In genomic region chr5:74951855-74952254, GRCh38 we compare ENCODE assay signal across 30 cellular contexts.
DNase-seq lines count a peak whose midpoint lies in the region; ATAC-seq, FAIRE-seq and TF ChIP-seq lines count a peak whose summit lies in the region.
"Had no signal": no experiment of that assay in that cellular context is flagged by ENCODE, and none has a peak within 500 bp of the region (broad histone marks: within the 10 kb centered on the region; RNA-seq: fewer than 3 reads in every experiment).

No MANE protein-coding gene starts in this region.

- H2AFZ ChIP-seq in HepG2 (ENCODE audit: low read length), result no peak overlapping the region
- no peak overlapping the region for H2AFZ ChIP-seq in neural cell (ENCODE audit: low read depth, low read length)
- H2AFZ ChIP-seq: PC-9 had no signal

- FAIRE-seq in HepG2 (lab: Jason Lieb, UNC), result no peak
- FAIRE-seq: GM12891, K562 had no signal

- H3K27me3 ChIP-seq in HepG2 (ENCODE audit: control insufficient read depth in 1 of 2, insufficient read depth in 2 of 2, low read length in 2 of 2), result no peaks in the 10 kb centered on the region
- no peaks in the 10 kb centered on the region for H3K27me3 ChIP-seq in right lobe of liver
- H3K27me3 ChIP-seq in neural cell (ENCODE audit: insufficient read depth, low read depth, low read length), result no peaks in the 10 kb centered on the region
- H3K27me3 ChIP-seq in upper lobe of left lung, result no peaks in the 10 kb centered on the region
- H3K27me3 ChIP-seq in ascending aorta, result no peaks in the 10 kb centered on the region
- H3K27me3 ChIP-seq: SJSA1 had no signal

- H3K4me1 ChIP-seq in HepG2 (ENCODE audit: insufficient read depth, low read length) (peaks cover 99% of the 10 kb centered on the region), right lobe of liver (peaks cover 0 to 17% (median 7%) of the 10 kb centered on the region in 4 donors), upper lobe of left lung (peaks cover 0 to 8% (median 2%) of the 10 kb centered on the region in 4 donors), ascending aorta (peaks cover 0 to 3% of the 10 kb centered on the region in 2 donors)
- H3K4me1 ChIP-seq: BE2C had no signal

- TF ChIP-seq POLR2A in HepG2 (IDR thresholded peaks at IDR 0.05; ENCODE audit: insufficient read depth in 1 of 2, low read depth in 2 of 2, low read length in 2 of 2) (no peak), right lobe of liver (IDR thresholded peaks at IDR 0.05) (no peak), upper lobe of left lung (IDR thresholded peaks at IDR 0.05) (no peak)

- no peaks in the 10 kb centered on the region for H3K9me2 ChIP-seq in neural cell (ENCODE audit: insufficient read depth, low read length)

- TF ChIP-seq CTCF in HepG2 (CRISPR knock-in tag; IDR thresholded peaks at IDR 0.05) (no peak), right lobe of liver (IDR thresholded peaks at IDR 0.05) (no peak), neural cell (IDR thresholded peaks at IDR 0.05; ENCODE audit: poor library complexity, severe bottlenecking) (no peak), upper lobe of left lung (IDR thresholded peaks at IDR 0.05) (no peak), ascending aorta (IDR thresholded peaks at IDR 0.05) (no peak)

- POLR2A ChIA-PET in HepG2 (lab: Yijun Ruan, JAX), result no interaction called here
- POLR2A ChIA-PET in HEK293T (lab: Yijun Ruan, JAX), result no interaction called here

- H3K4me3 ChIP-seq in HepG2 (replicated peaks in 1 of 3; ENCODE audit: insufficient read depth in 1 of 3, low read depth in 2 of 3, low read length in 3 of 3) (no peak overlapping the region), right lobe of liver (no peak overlapping the region), neural cell (ENCODE audit: low read length) (peak overlapping the region; percentile 13), upper lobe of left lung (no peak overlapping the region), ascending aorta (no peak overlapping the region)
- H3K4me3 ChIP-seq: K562, PC-9, SJSA1 had no signal

- BruUV-seq in HepG2 (replicated peaks; lab: Mats Ljungman, UMichigan), result no TSS peak

- DNase-seq in HepG2 (ENCODE audit: low spot score) (no peak), right lobe of liver (no peak), kidney tubule cell (ENCODE audit: low spot score) (peak; percentile 38), HEK293T (ENCODE audit: extremely low spot score) (no peak), upper lobe of left lung (no peak), ascending aorta (ENCODE audit: low spot score in 2 of 2) (no peak)
- DNase-seq in activated CD4-positive, alpha-beta T cell treated with anti-CD3 and anti-CD28 coated beads, Interleukin-2, amount 50 U/mL, for 48 hours, result no peak
- DNase-seq: 8988T; ACHN; BE2C; CD8-positive, alpha-beta memory T cell; DMS 273 treated with DMSO at 0.1 percent for 48 hours; DMS79; GF-D8; Kasumi-1; MV-4-11; NCI-H1105; NCI-H1436 treated with DMSO at 0.1 percent for 48 hours; NCI-H187 treated with DMSO at 0.1 percent for 48 hours; NCI-H2107; NCI-H524; NCI-H82; NK-92 treated with Interleukin-12 subunit alpha and Interleukin-12 subunit beta, amount 100 ng/mL, for 24 hours; PC-9; Right ventricle myocardium superior had no signal

- no peak overlapping the region for H3K9ac ChIP-seq in HepG2 (ENCODE audit: insufficient read depth, low read depth, low read length)
- H3K9ac ChIP-seq in neural cell (ENCODE audit: low read length), result no peak overlapping the region

- H3K9me3 ChIP-seq in HepG2 (ENCODE audit: low read length) (no peaks in the 10 kb centered on the region; the same call in 1 of the 2 replicates), right lobe of liver (no peaks in the 10 kb centered on the region), neural cell (ENCODE audit: low read length) (no peaks in the 10 kb centered on the region), upper lobe of left lung (no peaks in the 10 kb centered on the region), ascending aorta (no peaks in the 10 kb centered on the region)
- H3K9me3 ChIP-seq: BE2C had no signal

- CTCF ChIA-PET in HepG2 (lab: Yijun Ruan, JAX; ENCODE audit: low intra/inter-chr PET ratio, low total read pairs), result no interaction called here
- CTCF ChIA-PET in HEK293T (lab: Yijun Ruan, JAX), result interaction anchor here (0.7 kb wide), 1 partner anchor 26 kb away, joined by 3 read pairs; no protein-coding TSS in a partner anchor

- H3K4me2 ChIP-seq in HepG2 (ENCODE audit: low read depth, low read length), result no peak overlapping the region
- H3K4me2 ChIP-seq in neural cell (ENCODE audit: low read length), result no peak overlapping the region
- H3K4me2 ChIP-seq: PC-9 had no signal

- ATAC-seq in HepG2 (no peak), right lobe of liver (no peak), upper lobe of left lung (ENCODE audit: low FRiP score in 2 of 2) (no peak)
- ATAC-seq: HCT116, K562 had no signal

- H4K20me1 ChIP-seq in HepG2 (ENCODE audit: insufficient read depth, low read length) (no peaks in the 10 kb centered on the region), neural cell (ENCODE audit: insufficient read depth) (no peaks in the 10 kb centered on the region)

- TF ChIP-seq RAD21 in HepG2 (CRISPR knock-in tag; IDR thresholded peaks at IDR 0.05) (no peak), neural cell (conservative IDR thresholded peaks at IDR 0.05) (no peak)

- in situ Hi-C loops in HepG2 (cut with HindIII; ENCODE audit: extremely low pct_ligation_motif_present, low pct_unique_long_range_greater_than_20kb), result no loop called here

- H3K27ac ChIP-seq in HepG2 (ENCODE audit: extremely low read length, insufficient read depth, low read length), result no peak overlapping the region
- no peak overlapping the region for H3K27ac ChIP-seq in right lobe of liver
- no peak overlapping the region for H3K27ac ChIP-seq in neural cell (ENCODE audit: low read length)
- H3K27ac ChIP-seq in upper lobe of left lung, result no peak overlapping the region
- H3K27ac ChIP-seq in ascending aorta, result no peak overlapping the region
- H3K27ac ChIP-seq: PC-9, SJSA1 had no signal

- no peaks in the 10 kb centered on the region for H3K36me3 ChIP-seq in HepG2 (replicated peaks in 1 of 2; ENCODE audit: control insufficient read depth in 1 of 2, insufficient read depth in 2 of 2, low read length in 2 of 2)
- H3K36me3 ChIP-seq in right lobe of liver, result no peaks in the 10 kb centered on the region
- no peaks in the 10 kb centered on the region for H3K36me3 ChIP-seq in neural cell (ENCODE audit: insufficient read depth, low read length)
- H3K36me3 ChIP-seq in upper lobe of left lung, result no peaks in the 10 kb centered on the region
- no peaks in the 10 kb centered on the region for H3K36me3 ChIP-seq in ascending aorta
- H3K36me3 ChIP-seq: BE2C, SJSA1 had no signal

- H3F3A ChIP-seq in neural cell (ENCODE audit: insufficient read depth, low read length, poor library complexity, severe bottlenecking), result no peaks in the 10 kb centered on the region

- H3K79me2 ChIP-seq in HepG2 (ENCODE audit: insufficient read depth, low read length), result no peaks in the 10 kb centered on the region
- no peaks in the 10 kb centered on the region for H3K79me2 ChIP-seq in neural cell (replicated peaks; ENCODE audit: insufficient read depth, low read length)

- TF ChIP-seq EP300 in HepG2 (IDR thresholded peaks at IDR 0.05; ENCODE audit: low read depth in 2 of 2, low read length in 2 of 2) (no peak), HepG2 (CRISPR knock-in tag; IDR thresholded peaks at IDR 0.05; ENCODE audit: borderline replicate concordance) (no peak), neural cell (conservative IDR thresholded peaks at IDR 0.05; ENCODE audit: poor library complexity, severe bottlenecking) (peak; percentile 38), upper lobe of left lung (IDR thresholded peaks at IDR 0.05) (no peak)

- intact Hi-C loops in HepG2 (cut with micrococcal nuclease; ENCODE audit: unreplicated experiment), result no loop called here
- intact Hi-C loops in right lobe of liver (cut with DNase I), result no loop called here
- intact Hi-C loops in ascending aorta (cut with DNase I), result loop anchor here (2.0 kb wide), 1 partner anchor 101 kb away; the partner anchor contains the start of gene GCNT4

TF ChIP-seq in HepG2, 621 proteins besides CTCF, POLR2A, EP300 and RAD21:
- TF ChIP-seq BCL6 (CRISPR knock-in tag; IDR thresholded peaks at IDR 0.05) (0 out of 2 replicates have a peak, but pooled peaks have one; percentile 7), HNF4A (CRISPR knock-in tag; IDR thresholded peaks at IDR 0.05) (peak; percentile 37), RARA (CRISPR knock-in tag; IDR thresholded peaks at IDR 0.05) (peak; percentile 73), MIER2 (CRISPR knock-in tag; IDR thresholded peaks at IDR 0.05) (no peak), SRSF1 (optimal IDR thresholded peaks at IDR 0.05; ENCODE audit: low read depth, low read length) (no peak)
TF ChIP-seq in HepG2: peak in this region for 3.

TF ChIP-seq in neural cell, 6 proteins besides CTCF, POLR2A, EP300 and RAD21 (continues in another document):
- TF ChIP-seq POLR2AphosphoS5 (IDR thresholded peaks at IDR 0.05), result no peak
- no peak for TF ChIP-seq TAF1 (IDR thresholded peaks at IDR 0.05; ENCODE audit: low read depth)

TF ChIP-seq in HEK293T, 16 proteins besides CTCF, POLR2A, EP300 and RAD21:
- TF ChIP-seq ARNT (IDR thresholded peaks at IDR 0.05) (no peak), ZNF384 (IDR thresholded peaks at IDR 0.05) (no peak), SP1 (IDR thresholded peaks at IDR 0.05) (no peak), FOXM1 (IDR thresholded peaks at IDR 0.05; ENCODE audit: borderline replicate concordance) (no peak), L3MBTL2 (conservative IDR thresholded peaks at IDR 0.05) (no peak), NFRKB (IDR thresholded peaks at IDR 0.05) (no peak)
- TF ChIP-seq, protein P1, sequence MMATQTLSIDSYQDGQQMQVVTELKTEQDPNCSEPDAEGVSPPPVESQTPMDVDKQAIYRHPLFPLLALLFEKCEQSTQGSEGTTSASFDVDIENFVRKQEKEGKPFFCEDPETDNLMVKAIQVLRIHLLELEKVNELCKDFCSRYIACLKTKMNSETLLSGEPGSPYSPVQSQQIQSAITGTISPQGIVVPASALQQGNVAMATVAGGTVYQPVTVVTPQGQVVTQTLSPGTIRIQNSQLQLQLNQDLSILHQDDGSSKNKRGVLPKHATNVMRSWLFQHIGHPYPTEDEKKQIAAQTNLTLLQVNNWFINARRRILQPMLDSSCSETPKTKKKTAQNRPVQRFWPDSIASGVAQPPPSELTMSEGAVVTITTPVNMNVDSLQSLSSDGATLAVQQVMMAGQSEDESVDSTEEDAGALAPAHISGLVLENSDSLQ (IDR thresholded peaks at IDR 0.05), result no peak
